In genomic region chr6:43033874-43034273, GRCh38 we compare ENCODE assay signal across 24 cellular contexts.
"Had no signal": no experiment of that assay in that cellular context is flagged by ENCODE, and none has a peak within 500 bp of the region (broad histone marks: within the 10 kb centered on the region; RNA-seq: fewer than 3 reads in every experiment).

No MANE protein-coding gene starts in this region.

- H3K27me3 Mint-ChIP-seq: activated CD4-positive, alpha-beta T cell treated with anti-CD3 and anti-CD28 coated beads for 36 hours; activated naive CD8-positive, alpha-beta T cell treated with anti-CD3 and anti-CD28 coated beads, Interleukin-2, amount 50 U/mL, for 24 hours; dendritic cell treated with granulocyte-macrophage colony-stimulating factor and Interleukin-4, amounts not matched to agents 40 ng/mL and 50 ng/mL, for 4 days had no signal

- H3K9ac ChIP-seq: neural progenitor cell had no signal

- H3K4me2 ChIP-seq: neural progenitor cell had no signal

- ATAC-seq: activated CD4-positive, alpha-beta T cell treated with anti-CD3 and anti-CD28 coated beads for 36 hours; activated naive CD8-positive, alpha-beta T cell treated with anti-CD3 and anti-CD28 coated beads, Interleukin-2, amount 50 U/mL, for 24 hours; foreskin keratinocyte; mucosa of descending colon; stimulated activated naive CD8-positive, alpha-beta T cell treated with anti-CD3 and anti-CD28 coated beads, Interleukin-15, Interleukin-2, amounts not matched to agents 100 U/mL and 50 U/mL, for 24 hours had no signal

- H3K9me3 ChIP-seq: breast epithelium, esophagus muscularis mucosa, left ventricle myocardium inferior, mucosa of descending colon, right atrium auricular region, spleen, testis, transverse colon had no signal

- H3K4me1 ChIP-seq: breast epithelium, foreskin keratinocyte, neural progenitor cell, spleen, transverse colon had no signal

- H2AFZ ChIP-seq: neural progenitor cell had no signal

- H3K4me3 Mint-ChIP-seq: activated CD4-positive, alpha-beta T cell treated with anti-CD3 and anti-CD28 coated beads for 36 hours; activated naive CD8-positive, alpha-beta T cell treated with anti-CD3 and anti-CD28 coated beads, Interleukin-2, amount 50 U/mL, for 24 hours; dendritic cell treated with granulocyte-macrophage colony-stimulating factor and Interleukin-4, amounts not matched to agents 40 ng/mL and 50 ng/mL, for 4 days; neural progenitor cell; T-helper 2 cell treated with Interferon-gamma antibody and Interleukin-4, amounts not matched to agents 5 μg/mL and 100 μg/mL, for 36 hours had no signal

- H3K4me1 Mint-ChIP-seq: activated naive CD8-positive, alpha-beta T cell treated with anti-CD3 and anti-CD28 coated beads, Interleukin-2, amount 50 U/mL, for 24 hours had no signal

- H3K9me3 Mint-ChIP-seq: activated naive CD8-positive, alpha-beta T cell treated with anti-CD3 and anti-CD28 coated beads, Interleukin-2, amount 50 U/mL, for 24 hours; dendritic cell treated with granulocyte-macrophage colony-stimulating factor and Interleukin-4, amounts not matched to agents 40 ng/mL and 50 ng/mL, for 4 days; neural progenitor cell; T-helper 2 cell treated with Interferon-gamma antibody and Interleukin-4, amounts not matched to agents 5 μg/mL and 100 μg/mL, for 36 hours had no signal

- H3K27ac Mint-ChIP-seq: activated naive CD8-positive, alpha-beta T cell treated with anti-CD3 and anti-CD28 coated beads, Interleukin-2, amount 50 U/mL, for 24 hours; dendritic cell treated with granulocyte-macrophage colony-stimulating factor and Interleukin-4, amounts not matched to agents 40 ng/mL and 50 ng/mL, for 4 days; neural progenitor cell had no signal

- H3K4me3 ChIP-seq: breast epithelium, esophagus muscularis mucosa, left ventricle myocardium inferior, lung, mucosa of descending colon, neural progenitor cell, right atrium auricular region, spleen, testis, transverse colon had no signal

- H3K27me3 ChIP-seq: breast epithelium, esophagus muscularis mucosa, foreskin keratinocyte, neural progenitor cell, right atrium auricular region, spleen, testis, transverse colon had no signal

- H3K27ac ChIP-seq: breast epithelium, esophagus muscularis mucosa, foreskin keratinocyte, left ventricle myocardium inferior, neural progenitor cell, right atrium auricular region, spleen, testis, transverse colon had no signal

- DNase-seq: activated CD4-positive, alpha-beta T cell treated with anti-CD3 and anti-CD28 coated beads for 36 hours; activated CD4-positive, CD25-positive, alpha-beta regulatory T cell; activated gamma-delta T cell; activated naive CD8-positive, alpha-beta T cell treated with anti-CD3 and anti-CD28 coated beads, Interleukin-2, amount 50 U/mL, for 24 hours; amygdala; central memory CD4-positive, alpha-beta T cell; foreskin keratinocyte; islet precursor cell; left ventricle myocardium inferior; occipital lobe; spleen; stimulated activated CD4-positive, alpha-beta T cell treated with anti-CD3 and anti-CD28 coated beads, Interleukin-2, amount 100 ng/mL, for 48 hours; stimulated activated naive CD8-positive, alpha-beta T cell treated with anti-CD3 and anti-CD28 coated beads, Interleukin-15, Interleukin-2, amounts not matched to agents 100 U/mL and 50 U/mL, for 24 hours; T-helper 1 cell; testis; transverse colon had no signal
